1 cellular context compared by ENCODE assay signal in genomic region chr14:94599656-94600004, GRCh38.
TF ChIP-seq lines count a peak whose summit lies in the region.

No MANE protein-coding gene starts in this region.

TF ChIP-seq in HepG2, 621 proteins besides CTCF, POLR2A, EP300 and RAD21 (continued from another document):
- no peak for TF ChIP-seq ZBTB43 (CRISPR knock-in tag; conservative IDR thresholded peaks at IDR 0.05)
- no peak; the same call in 1 of the 2 replicates for TF ChIP-seq ZHX1 (CRISPR knock-in tag; IDR thresholded peaks at IDR 0.05; ENCODE audit: low read depth)
- no peak for TF ChIP-seq ZSCAN9 (CRISPR knock-in tag; IDR thresholded peaks at IDR 0.05; ENCODE audit: borderline replicate concordance)
- TF ChIP-seq ISX (CRISPR knock-in tag; conservative IDR thresholded peaks at IDR 0.05): no peak
- TF ChIP-seq ZBTB7A (CRISPR knock-in tag; IDR thresholded peaks at IDR 0.05): peak; percentile 65; the same call in 1 of the 2 replicates
- TF ChIP-seq MAFK (conservative IDR thresholded peaks at IDR 0.05 in 1 of 2, IDR thresholded peaks at IDR 0.05 in 1 of 2; ENCODE audit: low read length in 2 of 2): no peak
- no peak for TF ChIP-seq NR3C1 (CRISPR knock-in tag; IDR thresholded peaks at IDR 0.05)
- no peak for TF ChIP-seq HNRNPUL1 (IDR thresholded peaks at IDR 0.05; ENCODE audit: low read depth, low read length)
- no peak for TF ChIP-seq NFRKB (IDR thresholded peaks at IDR 0.05)
- peak; percentile 80 for TF ChIP-seq PATZ1 (CRISPR knock-in tag; IDR thresholded peaks at IDR 0.05)
- TF ChIP-seq HMGXB4 (CRISPR knock-in tag; IDR thresholded peaks at IDR 0.05; ENCODE audit: borderline replicate concordance in 1 of 2, low read depth in 1 of 2): 0 out of 4 replicates have a peak, but pooled peaks of 1 of the 2 experiments have one; percentile 28
- no peak for TF ChIP-seq ZKSCAN8 (CRISPR knock-in tag; IDR thresholded peaks at IDR 0.05; ENCODE audit: borderline replicate concordance)
- TF ChIP-seq ZFY (CRISPR knock-in tag; IDR thresholded peaks at IDR 0.05): no peak
- TF ChIP-seq PTBP1 (IDR thresholded peaks at IDR 0.05; ENCODE audit: low read depth, low read length, poor library complexity, severe bottlenecking): no peak
- 0 out of 2 replicates have a peak, but pooled peaks have one; percentile 16 for TF ChIP-seq ZNF770 (CRISPR knock-in tag; IDR thresholded peaks at IDR 0.05)
- TF ChIP-seq TOE1 (CRISPR knock-in tag; IDR thresholded peaks at IDR 0.05): no peak
- no peak for TF ChIP-seq KLF15 (CRISPR knock-in tag; IDR thresholded peaks at IDR 0.05; ENCODE audit: borderline replicate concordance)
- TF ChIP-seq ZNF766 (CRISPR knock-in tag; IDR thresholded peaks at IDR 0.05; ENCODE audit: borderline replicate concordance): no peak
- no peak for TF ChIP-seq NFATC3 (CRISPR knock-in tag; IDR thresholded peaks at IDR 0.05)
- TF ChIP-seq NFE2 (CRISPR knock-in tag; IDR thresholded peaks at IDR 0.05): no peak
- no peak for TF ChIP-seq ZNF720 (CRISPR knock-in tag; IDR thresholded peaks at IDR 0.05)
- TF ChIP-seq GLMP (CRISPR knock-in tag; IDR thresholded peaks at IDR 0.05; ENCODE audit: borderline replicate concordance): no peak
- peak; percentile 9; the same call in 1 of the 2 replicates for TF ChIP-seq ZNF687 (CRISPR knock-in tag; IDR thresholded peaks at IDR 0.05)
- TF ChIP-seq ZKSCAN5 (CRISPR knock-in tag; IDR thresholded peaks at IDR 0.05): no peak
- peak; percentile 66 for TF ChIP-seq ZBTB26 (CRISPR knock-in tag; IDR thresholded peaks at IDR 0.05; ENCODE audit: borderline replicate concordance)
- no peak for TF ChIP-seq ZSCAN20 (CRISPR knock-in tag; IDR thresholded peaks at IDR 0.05; ENCODE audit: borderline replicate concordance)
- TF ChIP-seq ZNF605 (CRISPR knock-in tag; IDR thresholded peaks at IDR 0.05): no peak
- TF ChIP-seq ZBTB2 (CRISPR knock-in tag; IDR thresholded peaks at IDR 0.05; ENCODE audit: low read depth): no peak
- no peak for TF ChIP-seq KAT8 (CRISPR knock-in tag; IDR thresholded peaks at IDR 0.05)
- no peak for TF ChIP-seq ZNF230 (CRISPR knock-in tag; IDR thresholded peaks at IDR 0.05)
- TF ChIP-seq TGIF2 (CRISPR knock-in tag; IDR thresholded peaks at IDR 0.05): no peak
- no peak for TF ChIP-seq CCAR2 (optimal IDR thresholded peaks at IDR 0.05; ENCODE audit: low read depth, low read length)
- TF ChIP-seq MED8 (CRISPR knock-in tag; IDR thresholded peaks at IDR 0.05; ENCODE audit: insufficient replicate concordance): no peak
- TF ChIP-seq ZNF354B (CRISPR knock-in tag; IDR thresholded peaks at IDR 0.05): no peak
- TF ChIP-seq CENPBD1 (CRISPR knock-in tag; IDR thresholded peaks at IDR 0.05; ENCODE audit: borderline replicate concordance, low read depth): no peak
